ENCODE assay signal across 15 cellular contexts in genomic region chr10:109062371-109062770, GRCh38.
DNase-seq lines count a peak whose midpoint lies in the region; ATAC-seq and TF ChIP-seq lines count a peak whose summit lies in the region.
"Had no signal": no experiment of that assay in that cellular context is flagged by ENCODE, and none has a peak within 500 bp of the region (broad histone marks: within the 10 kb centered on the region; RNA-seq: fewer than 3 reads in every experiment).

No MANE protein-coding gene starts in this region.

- H3K27me3 ChIP-seq in CD8-positive, alpha-beta T cell (ENCODE audit: insufficient read depth, low read length) = no peaks in the 10 kb centered on the region

- no peaks in the 10 kb centered on the region for H3K4me1 ChIP-seq in mucosa of descending colon (ENCODE audit: low read depth)
- no peaks in the 10 kb centered on the region for H3K4me1 ChIP-seq in CD8-positive, alpha-beta T cell (ENCODE audit: insufficient read depth, low read length)

- CTCF ChIA-PET in CD8-positive, alpha-beta T cell (lab: Charles Lee) = no interaction called here

- H3K4me3 ChIP-seq in mucosa of descending colon = no peak overlapping the region
- H3K4me3 ChIP-seq in CD8-positive, alpha-beta T cell (ENCODE audit: low read depth, low read length) = no peak overlapping the region
- H3K4me3 ChIP-seq: GM23338 had no signal

- TF ChIP-seq CTCF in mucosa of descending colon (IDR thresholded peaks at IDR 0.05) = no peak
- no peak for TF ChIP-seq CTCF in CD8-positive, alpha-beta T cell (IDR thresholded peaks at IDR 0.05)

- ATAC-seq in GM18867 (IDR thresholded peaks at IDR 0.05; ENCODE audit: unreplicated experiment) = peak; percentile 53
- peak; percentile 78 for ATAC-seq in HG03159 (IDR thresholded peaks at IDR 0.05; ENCODE audit: unreplicated experiment)
- ATAC-seq in mucosa of descending colon = peak; percentile 19
- no peak for ATAC-seq in CD8-positive, alpha-beta T cell
- ATAC-seq: GM23338; left lobe of liver; SK-N-SH treated with all-trans-retinoic acid at 6 μM for 48 hours; stimulated activated effector memory CD8-positive, alpha-beta T cell treated with anti-CD3 and anti-CD28 coated beads, Interleukin-12 subunit alpha, Interleukin-12 subunit beta, amount 100 ng/mL, for 72 hours had no signal

- H3K4me1 Mint-ChIP-seq in CD8-positive, alpha-beta T cell (ENCODE audit: low read depth) = no peaks in the 10 kb centered on the region
- H3K4me1 Mint-ChIP-seq: GM23338; stimulated activated effector memory CD8-positive, alpha-beta T cell treated with anti-CD3 and anti-CD28 coated beads, Interleukin-12 subunit alpha, Interleukin-12 subunit beta, amount 100 ng/mL, for 72 hours had no signal

- H3K27ac Mint-ChIP-seq in CD8-positive, alpha-beta T cell = no peak overlapping the region
- H3K27ac Mint-ChIP-seq: GM23338; stimulated activated effector memory CD8-positive, alpha-beta T cell treated with anti-CD3 and anti-CD28 coated beads, Interleukin-12 subunit alpha, Interleukin-12 subunit beta, amount 100 ng/mL, for 72 hours had no signal

- H3K27me3 Mint-ChIP-seq in CD8-positive, alpha-beta T cell (ENCODE audit: low read depth) = no peaks in the 10 kb centered on the region

- H3K4me3 Mint-ChIP-seq in CD8-positive, alpha-beta T cell = no peak overlapping the region
- H3K4me3 Mint-ChIP-seq: GM23338; stimulated activated effector memory CD8-positive, alpha-beta T cell treated with anti-CD3 and anti-CD28 coated beads, Interleukin-12 subunit alpha, Interleukin-12 subunit beta, amount 100 ng/mL, for 72 hours had no signal

- POLR2A ChIA-PET in CD8-positive, alpha-beta T cell (lab: Charles Lee) = no interaction called here

- no peak overlapping the region for H3K27ac ChIP-seq in CD8-positive, alpha-beta T cell (ENCODE audit: low read depth, low read length)

- no peaks in the 10 kb centered on the region for H3K36me3 ChIP-seq in mucosa of descending colon (ENCODE audit: low read depth)
- no peaks in the 10 kb centered on the region for H3K36me3 ChIP-seq in CD8-positive, alpha-beta T cell (ENCODE audit: insufficient read depth, low read length)

- no peaks in the 10 kb centered on the region for H3K36me3 Mint-ChIP-seq in CD8-positive, alpha-beta T cell
- H3K36me3 Mint-ChIP-seq: stimulated activated effector memory CD8-positive, alpha-beta T cell treated with anti-CD3 and anti-CD28 coated beads, Interleukin-12 subunit alpha, Interleukin-12 subunit beta, amount 100 ng/mL, for 72 hours had no signal

- H3K9me3 ChIP-seq in mucosa of descending colon = no peaks in the 10 kb centered on the region
- H3K9me3 ChIP-seq in CD8-positive, alpha-beta T cell (ENCODE audit: low read length) = no peaks in the 10 kb centered on the region

- intact Hi-C loops in mucosa of descending colon (cut with DNase I, micrococcal nuclease) = no loop called here
- intact Hi-C loops in CD8-positive, alpha-beta T cell (cut with DNase I, micrococcal nuclease) = no loop called here

- H3K9me3 Mint-ChIP-seq in CD8-positive, alpha-beta T cell = peaks cover 11% of the 10 kb centered on the region

- DNase-seq in SK-N-DZ (ENCODE audit: low spot score) (peak; percentile 37), mucosa of descending colon (no peak), T-helper 2 cell (no peak), occipital lobe (lab: John Stamatoyannopoulos, UW) (no peak)
- DNase-seq in activated CD4-positive, CD25-positive, alpha-beta regulatory T cell treated with anti-CD3 and anti-CD28 coated beads, Interleukin-2, amount 50 U/mL, for 72 hours = no peak
- no peak for DNase-seq in CD8-positive, alpha-beta T cell
- DNase-seq: GF-D8, NCI-H1092, retina had no signal
